ENCODE assay signal across 1 cellular context in genomic region chr2:85996591-85996990, GRCh38.
TF ChIP-seq lines count a peak whose summit lies in the region.

No MANE protein-coding gene starts in this region.

TF ChIP-seq in K562, 482 proteins besides CTCF, POLR2A, EP300 and RAD21 (continued from another document and continues in another):
- TF ChIP-seq KLF13 (tag; IDR thresholded peaks at IDR 0.05; ENCODE audit: borderline replicate concordance, low read depth) (no peak), SRSF9 (IDR thresholded peaks at IDR 0.05; ENCODE audit: borderline replicate concordance, low read depth, low read length) (no peak), ILK (tag; IDR thresholded peaks at IDR 0.05; ENCODE audit: borderline replicate concordance, low read depth) (no peak), ZNF668 (CRISPR knock-in tag; IDR thresholded peaks at IDR 0.05) (no peak), RFX1 (IDR thresholded peaks at IDR 0.05) (peak; percentile 90), JUN (IDR thresholded peaks at IDR 0.05; ENCODE audit: borderline replicate concordance, low read depth, low read length) (no peak), JUN (CRISPR knock-in tag; IDR thresholded peaks at IDR 0.05; ENCODE audit: borderline replicate concordance) (no peak), ZNF324 (CRISPR knock-in tag; IDR thresholded peaks at IDR 0.05) (no peak), ATF2 (CRISPR knock-in tag; IDR thresholded peaks at IDR 0.05) (no peak), RBFOX2 (IDR thresholded peaks at IDR 0.05; ENCODE audit: low read depth, low read length) (peak; percentile 38; the same call in 1 of the 2 replicates), ZNF407 (IDR thresholded peaks at IDR 0.05; ENCODE audit: low read depth) (no peak), RBM25 (IDR thresholded peaks at IDR 0.05; ENCODE audit: low read depth, low read length, severe bottlenecking) (no peak), KHSRP (IDR thresholded peaks at IDR 0.05) (no peak), SMARCA5 (IDR thresholded peaks at IDR 0.05) (no peak), CLOCK (CRISPR knock-in tag; IDR thresholded peaks at IDR 0.05; ENCODE audit: borderline replicate concordance) (no peak), ETV5 (CRISPR knock-in tag; IDR thresholded peaks at IDR 0.05; ENCODE audit: low read depth) (0 out of 2 replicates have a peak, but pooled peaks have one; percentile 8), MAZ (CRISPR knock-in tag; conservative IDR thresholded peaks at IDR 0.05 in 1 of 2, IDR thresholded peaks at IDR 0.05 in 1 of 2) (peak; percentile 23 to 31; a peak in 1 of 4 replicates), TAL1 (IDR thresholded peaks at IDR 0.05) (peak; percentile 79), IRF2 (CRISPR knock-in tag; IDR thresholded peaks at IDR 0.05) (no peak), FOXO4 (CRISPR knock-in tag; IDR thresholded peaks at IDR 0.05) (no peak), ZNF77 (CRISPR knock-in tag; IDR thresholded peaks at IDR 0.05) (no peak), TEAD2 (tag; IDR thresholded peaks at IDR 0.05) (no peak), FOXM1 (IDR thresholded peaks at IDR 0.05; ENCODE audit: low read depth) (no peak), FOXM1 (CRISPR knock-in tag; IDR thresholded peaks at IDR 0.05; ENCODE audit: low read depth) (no peak), POU5F1 (IDR thresholded peaks at IDR 0.05; ENCODE audit: borderline replicate concordance, low read depth, low read length, partially characterized antibody) (no peak), NKRF (IDR thresholded peaks at IDR 0.05; ENCODE audit: borderline replicate concordance) (no peak), CTBP1 (IDR thresholded peaks at IDR 0.05; ENCODE audit: borderline replicate concordance) (peak; percentile 63), FOXK2 (conservative IDR thresholded peaks at IDR 0.05 in 1 of 2, IDR thresholded peaks at IDR 0.05 in 1 of 2; ENCODE audit: low read depth in 2 of 2) (peak; percentile 75), ZBTB1 (CRISPR knock-in tag; IDR thresholded peaks at IDR 0.05; ENCODE audit: borderline replicate concordance, low read depth) (no peak), NFIC (IDR thresholded peaks at IDR 0.05) (peak; percentile 84), ZNF449 (CRISPR knock-in tag; IDR thresholded peaks at IDR 0.05) (no peak), HLTF (IDR thresholded peaks at IDR 0.05) (no peak), ZNF277 (CRISPR knock-in tag; IDR thresholded peaks at IDR 0.05; ENCODE audit: borderline replicate concordance) (no peak), L3MBTL2 (IDR thresholded peaks at IDR 0.05) (0 out of 2 replicates have a peak, but pooled peaks have one; percentile 13), TFAP4 (CRISPR knock-in tag; IDR thresholded peaks at IDR 0.05; ENCODE audit: borderline replicate concordance) (0 out of 2 replicates have a peak, but pooled peaks have one; percentile 45), DDX20 (tag; IDR thresholded peaks at IDR 0.05; ENCODE audit: low read depth) (no peak), RUNX1 (IDR thresholded peaks at IDR 0.05; ENCODE audit: low read depth) (no peak), NEUROD1 (IDR thresholded peaks at IDR 0.05; ENCODE audit: borderline replicate concordance, low read depth, low read length, partially characterized antibody) (peak; percentile 54), SUPT5H (IDR thresholded peaks at IDR 0.05) (0 out of 2 replicates have a peak, but pooled peaks have one; percentile 16), ZNF398 (CRISPR knock-in tag; IDR thresholded peaks at IDR 0.05) (no peak), TRIM28 (IDR thresholded peaks at IDR 0.05) (no peak), ZKSCAN8 (CRISPR knock-in tag; IDR thresholded peaks at IDR 0.05) (no peak), BMI1 (IDR thresholded peaks at IDR 0.05; ENCODE audit: low read length) (no peak)
